ENCODE assay signal across 9 cellular contexts in the genomic region with DNA sequence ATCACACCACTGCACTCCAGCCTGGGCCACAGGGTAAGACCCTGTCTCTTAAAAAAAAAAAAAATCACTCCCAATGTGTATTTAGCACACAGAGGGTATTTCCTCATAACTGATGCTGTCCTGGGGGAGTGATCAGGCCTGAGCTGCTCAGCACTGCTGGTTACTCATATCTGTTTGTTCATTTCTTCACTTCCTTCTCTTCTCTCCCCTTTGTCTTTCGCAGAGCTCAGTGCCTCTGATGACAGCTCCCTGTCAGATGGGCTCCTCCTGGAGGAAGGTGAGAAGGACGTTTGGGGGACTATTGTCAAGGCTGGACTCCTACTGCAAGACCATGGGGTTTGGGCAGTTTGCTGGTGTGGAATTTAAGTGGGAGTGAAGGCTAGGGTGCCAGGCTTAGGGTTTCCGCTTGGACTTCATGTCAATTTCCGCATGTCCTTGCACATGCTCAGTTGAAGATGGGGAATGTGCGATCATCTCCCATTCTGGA. TPM values are rescaled to one million over a fixed set of nuclear protein-coding genes. Genes with fewer than 3 reads are reported as not detected.
A peak's percentile ranks its signal among the peaks of the same experiment; 100 is the strongest.
DNase-seq lines count a peak whose midpoint lies in the region; ATAC-seq and TF ChIP-seq lines count a peak whose summit lies in the region.
"Had no signal": no experiment of that assay in that cellular context is flagged by ENCODE, and none has a peak within 500 bp of the region (broad histone marks: within the 10 kb centered on the region; RNA-seq: fewer than 3 reads in every experiment).

No MANE protein-coding gene starts in this region.

- H3K4me3 ChIP-seq in OCI-LY3 (ENCODE audit: low read length), result no peak overlapping the region
- H3K4me3 ChIP-seq in skin epidermis, result no peak overlapping the region
- H3K4me3 ChIP-seq in CD8-positive, alpha-beta T cell (ENCODE audit: low read depth, low read length), result no peak overlapping the region
- no peak overlapping the region for H3K4me3 ChIP-seq in right cardiac atrium (ENCODE audit: low read length)

- H3K9me3 ChIP-seq in OCI-LY3 (ENCODE audit: insufficient read depth, low read length) (no peaks in the 10 kb centered on the region), right cardiac atrium (ENCODE audit: control insufficient read depth, low read length) (no peaks in the 10 kb centered on the region)
- H3K9me3 ChIP-seq in CD8-positive, alpha-beta T cell (ENCODE audit: low read length), result no peaks in the 10 kb centered on the region

- no peak overlapping the region for H3K27ac Mint-ChIP-seq in chondrocyte (ENCODE audit: unreplicated experiment)
- H3K27ac Mint-ChIP-seq in CD8-positive, alpha-beta T cell, result no peak overlapping the region

- no peak overlapping the region for H2AFZ ChIP-seq in OCI-LY3 (ENCODE audit: low read depth, low read length)

- H4K20me1 ChIP-seq in OCI-LY3 (ENCODE audit: insufficient read depth, low read length), result no peaks in the 10 kb centered on the region

- ATAC-seq in GM19043 (IDR thresholded peaks at IDR 0.05; ENCODE audit: low read depth, unreplicated experiment) (peak; percentile 57), HG02938 (IDR thresholded peaks at IDR 0.05; ENCODE audit: unreplicated experiment) (peak; percentile 71), right cardiac atrium (no peak)
- ATAC-seq in CD8-positive, alpha-beta T cell, result no peak

- H3K4me1 Mint-ChIP-seq in chondrocyte (ENCODE audit: low read depth), result no peaks in the 10 kb centered on the region
- H3K4me1 Mint-ChIP-seq in CD8-positive, alpha-beta T cell (ENCODE audit: low read depth), result peaks cover 12% of the 10 kb centered on the region

- CTCF ChIA-PET in CD8-positive, alpha-beta T cell (lab: Charles Lee), result interaction anchor here (1.2 kb wide), 1 partner anchor 65 kb away, joined by 3 read pairs; no protein-coding TSS in a partner anchor

- H3K4me2 ChIP-seq in OCI-LY3 (ENCODE audit: low read length), result peak overlapping the region; percentile 1; the same call in 1 of the 2 replicates

- H3K9ac ChIP-seq in OCI-LY3 (ENCODE audit: low read length), result no peak overlapping the region

- H3K36me3 Mint-ChIP-seq in chondrocyte (ENCODE audit: low read depth), result peaks cover 7% of the 10 kb centered on the region
- H3K36me3 Mint-ChIP-seq in CD8-positive, alpha-beta T cell, result no peaks in the 10 kb centered on the region

- intact Hi-C loops in CD8-positive, alpha-beta T cell (cut with DNase I, micrococcal nuclease), result loop anchor here in 1 of 2 experiments (5.0 kb wide), 1 partner anchor 35 kb away; a partner anchor contains a TSS
- intact Hi-C loops in right cardiac atrium (cut with DNase I), result no loop called here

- POLR2A ChIA-PET in CD8-positive, alpha-beta T cell (lab: Charles Lee), result no interaction called here

- H3K9me3 Mint-ChIP-seq in chondrocyte (ENCODE audit: low read depth), result no peaks in the 10 kb centered on the region
- no peaks in the 10 kb centered on the region for H3K9me3 Mint-ChIP-seq in CD8-positive, alpha-beta T cell

- peak; percentile 7; the same call in 1 of the 2 replicates for TF ChIP-seq CTCF in OCI-LY3 (IDR thresholded peaks at IDR 0.05; ENCODE audit: low read depth, low read length)
- TF ChIP-seq CTCF in chondrocyte (IDR thresholded peaks at IDR 0.05), result no peak
- TF ChIP-seq CTCF in CD8-positive, alpha-beta T cell (IDR thresholded peaks at IDR 0.05), result no peak

- H3K79me2 ChIP-seq in OCI-LY3 (ENCODE audit: low read length), result no peaks in the 10 kb centered on the region

- 81% methylated on average over 5 of the region's 5 CpGs for WGBS in right cardiac atrium

- H3K4me1 ChIP-seq in OCI-LY3 (ENCODE audit: low read length) (peaks cover 45% of the 10 kb centered on the region), right cardiac atrium (ENCODE audit: control insufficient read depth, insufficient read depth, low read length) (no peaks in the 10 kb centered on the region)
- H3K4me1 ChIP-seq in CD8-positive, alpha-beta T cell (ENCODE audit: insufficient read depth, low read length), result peaks cover 9% of the 10 kb centered on the region

- no peaks in the 10 kb centered on the region for H3K27me3 Mint-ChIP-seq in chondrocyte (ENCODE audit: low read depth)
- H3K27me3 Mint-ChIP-seq in CD8-positive, alpha-beta T cell (ENCODE audit: low read depth), result no peaks in the 10 kb centered on the region

- no peaks in the 10 kb centered on the region for H3K36me3 ChIP-seq in OCI-LY3 (replicated peaks; ENCODE audit: low read depth, low read length)
- no peaks in the 10 kb centered on the region for H3K36me3 ChIP-seq in CD8-positive, alpha-beta T cell (ENCODE audit: insufficient read depth, low read length)

- H3K4me3 Mint-ChIP-seq in chondrocyte (ENCODE audit: unreplicated experiment), result no peak overlapping the region
- H3K4me3 Mint-ChIP-seq in CD8-positive, alpha-beta T cell, result no peak overlapping the region

- H3K27ac ChIP-seq in OCI-LY3 (ENCODE audit: low read length) (no peak overlapping the region), skin epidermis (peak overlapping the region in 14 of 21 experiments; percentile 6 to 76 (median 42)), right cardiac atrium (ENCODE audit: low read length) (no peak overlapping the region)
- no peak overlapping the region for H3K27ac ChIP-seq in CD8-positive, alpha-beta T cell (ENCODE audit: low read depth, low read length)

- no peak for DNase-seq in chondrocyte (ENCODE audit: low spot score)
- no peak for DNase-seq in CD8-positive, alpha-beta T cell
- no peak for DNase-seq in right cardiac atrium
- no peak for DNase-seq in NCI-H1092 treated with DMSO at 0.1 percent for 48 hours (lab: John Stamatoyannopoulos, UW)

- peaks cover 58% of the 10 kb centered on the region for H3K27me3 ChIP-seq in OCI-LY3 (ENCODE audit: low read depth, low read length)
- no peaks in the 10 kb centered on the region for H3K27me3 ChIP-seq in CD8-positive, alpha-beta T cell (ENCODE audit: insufficient read depth, low read length)
- H3K27me3 ChIP-seq in right cardiac atrium (ENCODE audit: control insufficient read depth, insufficient read depth), result no peaks in the 10 kb centered on the region

RNA-seq across cellular contexts. Expression of a gene that starts 13.0 kb away (rescaled TPM):
- total RNA-seq in chondrocyte (3.8 to 6.8 TPM (median 5.0 TPM) in 3 replicates), right cardiac atrium (not detected)
- not detected for total RNA-seq in CD8-positive, alpha-beta T cell
- not detected for polyA plus RNA-seq in right cardiac atrium
- total RNA-seq: lung microvascular endothelial cell had no signal

RNA-seq across cellular contexts. Expression of a gene that starts 34.9 kb away (rescaled TPM):
- total RNA-seq in chondrocyte (not detected in 3 replicates), right cardiac atrium (not detected)
- total RNA-seq in CD8-positive, alpha-beta T cell, result 1 to 10 TPM in 1 of 2 experiments, under 1 TPM in 1; 0.83 to 1.7 TPM
- not detected for polyA plus RNA-seq in right cardiac atrium
- total RNA-seq: lung microvascular endothelial cell had no signal

Comparison
In these comparisons a context has a peak if more than half of its experiments do, and no peak if none do; other contexts are left out.
1. ATAC-seq: peak in GM19043 (single experiment) and HG02938 (single experiment); none in CD8-positive, alpha-beta T cell (single experiment) and right cardiac atrium (0 of 2).
2. H3K27ac ChIP-seq: peak in skin epidermis (14 of 21); none in OCI-LY3 (single experiment), CD8-positive, alpha-beta T cell (single experiment) and right cardiac atrium (single experiment).